8 cellular contexts compared by ENCODE assay signal in the genomic region with DNA sequence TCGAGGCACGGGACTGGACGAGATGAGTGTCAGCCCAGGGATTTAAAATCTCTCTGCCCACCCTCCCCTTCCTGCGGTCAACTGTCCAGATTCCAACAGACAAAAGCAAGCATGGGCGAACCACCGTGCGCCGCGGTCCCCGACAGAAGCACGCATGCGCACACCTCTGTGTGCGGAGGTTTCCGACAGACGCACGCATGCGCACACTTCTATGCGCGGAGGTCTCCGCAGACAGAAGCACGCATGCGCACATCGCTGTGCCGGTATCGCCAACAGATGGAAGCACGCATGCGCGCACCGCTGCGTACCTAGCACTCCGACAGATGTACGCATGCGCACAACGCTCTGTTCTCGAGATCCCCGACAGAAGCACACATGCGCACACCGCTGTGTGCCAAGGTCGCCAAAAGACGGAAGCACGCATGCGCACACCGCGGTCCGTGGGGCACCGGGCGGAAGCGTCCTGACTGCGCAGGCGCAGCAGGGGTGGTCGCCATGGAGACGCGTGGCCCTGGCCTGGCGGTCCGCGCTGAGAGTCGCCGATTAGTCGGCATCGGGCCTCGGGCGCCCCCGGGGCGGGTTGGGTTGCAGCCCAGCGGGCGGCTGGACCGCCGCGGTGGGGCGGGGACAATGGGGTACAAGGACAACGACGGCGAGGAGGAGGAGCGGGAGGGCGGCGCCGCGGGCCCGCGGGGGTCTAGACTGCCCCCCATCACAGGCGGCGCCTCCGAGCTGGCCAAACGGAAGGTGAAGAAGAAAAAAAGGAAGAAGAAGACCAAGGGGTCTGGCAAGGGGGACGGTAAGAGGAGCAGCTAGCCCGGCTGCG. TPM values are rescaled to one million over a fixed set of nuclear protein-coding genes. Genes with fewer than 3 reads are reported as not detected.
DNase-seq lines count a peak whose midpoint lies in the region; ATAC-seq and TF ChIP-seq lines count a peak whose summit lies in the region.

No MANE protein-coding gene starts in this region.

- H3K4me1 ChIP-seq in spleen, result peaks cover 19 to 60% (median 43%) of the 10 kb centered on the region in 6 donors

- TF ChIP-seq POLR2A in spleen (IDR thresholded peaks at IDR 0.05), result no peak

- H3K36me3 ChIP-seq in spleen, result no peaks in the 10 kb centered on the region

- ATAC-seq in GM19025 (IDR thresholded peaks at IDR 0.05; ENCODE audit: low read depth, unreplicated experiment) (peak; percentile 88), HG03280 (IDR thresholded peaks at IDR 0.05; ENCODE audit: unreplicated experiment) (peak; percentile 88)

- intact Hi-C loops in spleen (cut with DNase I; ENCODE audit: low total_unique reads), result loop anchor here (5.0 kb wide), 1 partner anchor 292 kb away; no protein-coding TSS in a partner anchor

- no peak for TF ChIP-seq CTCF in AG09319 (IDR thresholded peaks at IDR 0.05; ENCODE audit: low read depth, low read length)
- TF ChIP-seq CTCF in spleen (IDR thresholded peaks at IDR 0.05 in 8 of 11, conservative IDR thresholded peaks at IDR 0.05 in 3 of 11), result peak in 3 of 11 experiments; percentile 6 to 31 (median 17)

- DNase-seq in AG09319 (ENCODE audit: extremely low read depth, low read depth), result peak; percentile 98
- peak; percentile 96 for DNase-seq in NCI-H345 treated with DMSO at 0.1 percent for 48 hours (lab: John Stamatoyannopoulos, UW; ENCODE audit: unreplicated experiment)
- DNase-seq in activated CD4-positive, CD25-positive, alpha-beta regulatory T cell treated with anti-CD3 and anti-CD28 coated beads, Interleukin-2, amount 50 U/mL, for 16 hours (ENCODE audit: low read depth, low spot score), result peak; percentile 98
- DNase-seq in cerebellar cortex (ENCODE audit: low spot score), result peak; percentile 98
- DNase-seq in iris pigment epithelial cell (ENCODE audit: low read depth), result peak; percentile 93
- peak; percentile 99 for DNase-seq in spleen

- WGBS in spleen, 5 donors, result 1 to 7% (median 2%) methylated on average over 51 to 87 of the region's 87 CpGs

- H3K4me3 ChIP-seq in spleen, result peak overlapping the region; percentile 69 to 94 (median 86)

- H3K27me3 ChIP-seq in spleen (replicated peaks in 1 of 7), result peaks cover 0 to 8% (median 0%) of the 10 kb centered on the region in 7 donors

- no peaks in the 10 kb centered on the region for H3K9me3 ChIP-seq in spleen

- peak overlapping the region; percentile 58 to 88 (median 83) for H3K27ac ChIP-seq in spleen

RNA-seq across cellular contexts. Expression of a gene that starts 35.7 kb away (rescaled TPM):
- 10 to 100 TPM; 19.5 to 47.1 (median 29.6) TPM for total RNA-seq in spleen
- 10 to 100 TPM in 1 of 3 donors, 1 to 10 TPM in 2; 3.0 to 11.8 (median 4.1) TPM for polyA plus RNA-seq in spleen

RNA-seq across cellular contexts. Expression of a gene that starts 57.5 kb away (rescaled TPM):
- 100 to 1,000 TPM in 1 of 7 donors, 10 to 100 TPM in 6; 44.2 to 182 (median 58.6) TPM for total RNA-seq in spleen
- polyA plus RNA-seq in spleen, result 10 to 100 TPM in 1 of 3 donors, 1 to 10 TPM in 2; 4.8 to 27.1 (median 7.4) TPM

Comparison
In these comparisons a context has a peak if more than half of its experiments do, and no peak if none do; other contexts are left out.
1. Peak in every context shown above with its lines: DNase-seq, ATAC-seq, H3K4me3 ChIP-seq and H3K27ac ChIP-seq.